8 cellular contexts compared by ENCODE assay signal in the genomic region with DNA sequence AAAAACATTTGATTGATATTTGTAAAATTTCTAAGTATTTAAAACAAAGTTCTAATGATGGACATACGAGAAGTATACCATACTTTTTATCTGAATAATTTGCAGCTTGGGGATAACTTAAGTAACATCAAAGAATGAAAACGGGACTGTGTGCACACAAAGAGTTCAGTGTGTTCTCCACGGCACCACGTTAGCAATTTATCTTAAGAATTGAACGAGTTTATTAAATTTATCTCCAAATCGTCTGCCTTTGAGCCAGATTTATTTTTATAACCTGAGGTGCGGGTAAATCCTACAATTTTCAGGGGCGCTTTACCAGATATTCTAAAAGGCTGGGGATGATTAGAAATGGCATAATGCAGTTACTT. TPM values are rescaled to one million over a fixed set of nuclear protein-coding genes. Genes with fewer than 3 reads are reported as not detected.
DNase-seq lines count a peak whose midpoint lies in the region; ATAC-seq and TF ChIP-seq lines count a peak whose summit lies in the region.

No MANE protein-coding gene starts in this region.

- H3K27me3 ChIP-seq in adrenal gland (no peaks in the 10 kb centered on the region), right lobe of liver (no peaks in the 10 kb centered on the region), upper lobe of left lung (no peaks in the 10 kb centered on the region)

- no peak for DNase-seq in activated naive CD4-positive, alpha-beta T cell treated with anti-CD3 and anti-CD28 coated beads for 36 hours
- DNase-seq in activated naive CD4-positive, alpha-beta T cell (lab: John Stamatoyannopoulos, UW) = no peak
- DNase-seq in adrenal gland (peak in 1 of 7 donors; percentile 44), right lobe of liver (no peak), upper lobe of left lung (no peak), iPS-NIHi7 (ENCODE audit: extremely low spot score) (no peak), erythroblast (lab: John Stamatoyannopoulos, UW) (no peak), amygdala (lab: John Stamatoyannopoulos, UW) (no peak)

- WGBS in adrenal gland, 4 donors = 1 to 4% (median 3%) methylated on average over 8 of the region's 8 CpGs
- WGBS in right lobe of liver (ENCODE audit: insufficient coverage, low coverage, low lambda C conversion rate, missing lambda C conversion rate) = 1% methylated on average over 8 of the region's 8 CpGs
- 3 to 6% methylated on average over 8 of the region's 8 CpGs for WGBS in upper lobe of left lung, 2 donors

- intact Hi-C loops in activated naive CD4-positive, alpha-beta T cell treated with anti-CD3 and anti-CD28 coated beads for 36 hours (cut with micrococcal nuclease) = loop anchor here (10.0 kb wide), 1 partner anchor 1331 kb away; a partner anchor contains a TSS
- intact Hi-C loops in adrenal gland (cut with DNase I) (no loop called here), right lobe of liver (cut with DNase I) (loop anchor here in 1 of 2 donors (5.0 kb wide), 1 partner anchor 96 kb away; no protein-coding TSS in a partner anchor)

- H3K27ac Mint-ChIP-seq in activated naive CD4-positive, alpha-beta T cell treated with anti-CD3 and anti-CD28 coated beads for 36 hours = peak overlapping the region; percentile 100

- H3K9me3 ChIP-seq in adrenal gland (replicated peaks in 1 of 3) (no peaks in the 10 kb centered on the region), right lobe of liver (no peaks in the 10 kb centered on the region), upper lobe of left lung (no peaks in the 10 kb centered on the region)

- peaks cover 69% of the 10 kb centered on the region for H3K36me3 Mint-ChIP-seq in activated naive CD4-positive, alpha-beta T cell treated with anti-CD3 and anti-CD28 coated beads for 36 hours (ENCODE audit: low read depth)

- TF ChIP-seq CTCF in adrenal gland (IDR thresholded peaks at IDR 0.05) (no peak), right lobe of liver (IDR thresholded peaks at IDR 0.05) (no peak), upper lobe of left lung (IDR thresholded peaks at IDR 0.05) (no peak)

- peak overlapping the region; percentile 92 for H3K4me3 Mint-ChIP-seq in activated naive CD4-positive, alpha-beta T cell treated with anti-CD3 and anti-CD28 coated beads for 36 hours

- H3K9me3 Mint-ChIP-seq in activated naive CD4-positive, alpha-beta T cell treated with anti-CD3 and anti-CD28 coated beads for 36 hours = peaks cover 6% of the 10 kb centered on the region

- H3K4me1 Mint-ChIP-seq in activated naive CD4-positive, alpha-beta T cell treated with anti-CD3 and anti-CD28 coated beads for 36 hours (ENCODE audit: low read depth) = peaks cover 50% of the 10 kb centered on the region

- H3K27ac ChIP-seq in adrenal gland (peak overlapping the region; percentile 89 to 99 (median 94)), right lobe of liver (peak overlapping the region; percentile 98 to 99 (median 99)), upper lobe of left lung (peak overlapping the region; percentile 91 to 99 (median 97))

- TF ChIP-seq POLR2A in adrenal gland (IDR thresholded peaks at IDR 0.05) (no peak), right lobe of liver (IDR thresholded peaks at IDR 0.05) (no peak), upper lobe of left lung (IDR thresholded peaks at IDR 0.05) (no peak), erythroblast (IDR thresholded peaks at IDR 0.05; ENCODE audit: low read length) (no peak)

- peaks cover 4% of the 10 kb centered on the region for H3K27me3 Mint-ChIP-seq in activated naive CD4-positive, alpha-beta T cell treated with anti-CD3 and anti-CD28 coated beads for 36 hours (ENCODE audit: low read depth)

- H3K36me3 ChIP-seq in adrenal gland (replicated peaks in 1 of 2) (peaks cover 0 to under 1% of the 10 kb centered on the region in 2 donors), right lobe of liver (peaks cover 0 to 1% (median under 1%) of the 10 kb centered on the region in 4 donors), upper lobe of left lung (peaks cover 0 to 6% (median 2%) of the 10 kb centered on the region in 4 donors)

- ATAC-seq in right lobe of liver (no peak), upper lobe of left lung (ENCODE audit: low FRiP score in 2 of 2) (no peak)

- peak overlapping the region in 2 of 4 donors; percentile 58 to 75 for H3K4me3 ChIP-seq in adrenal gland
- H3K4me3 ChIP-seq in right lobe of liver = peak overlapping the region; percentile 52 to 64 (median 63)
- H3K4me3 ChIP-seq in upper lobe of left lung = peak overlapping the region; percentile 40 to 62 (median 51)

- TF ChIP-seq EP300 in upper lobe of left lung (IDR thresholded peaks at IDR 0.05) = no peak

- H3K4me1 ChIP-seq in adrenal gland (replicated peaks in 1 of 2) (peaks cover 33 to 61% of the 10 kb centered on the region in 2 donors), right lobe of liver (peaks cover 0 to 41% (median under 1%) of the 10 kb centered on the region in 4 donors), upper lobe of left lung (peaks cover 44 to 60% (median 52%) of the 10 kb centered on the region in 4 donors)

- CTCF ChIA-PET in activated naive CD4-positive, alpha-beta T cell treated with anti-CD3 and anti-CD28 coated beads for 36 hours (lab: Charles Lee) = interaction anchor here (0.6 to 5.2 kb wide), 4 partner anchors 15 to 95 kb away, joined by 3 to 48 read pairs (median 5); no protein-coding TSS in a partner anchor

RNA-seq across cellular contexts. Expression of a gene that starts 3.4 kb away (rescaled TPM):
- total RNA-seq in activated naive CD4-positive, alpha-beta T cell treated with anti-CD3 and anti-CD28 coated beads for 36 hours = 100 to 1,000 TPM; 164 to 185 TPM
- 100 to 1,000 TPM in 2 of 8 donors, 10 to 100 TPM in 6; 41.3 to 115 (median 83.1) TPM for total RNA-seq in adrenal gland
- polyA plus RNA-seq in adrenal gland = 10 to 100 TPM; 40.1 to 60.2 (median 50.3) TPM
- 10 to 100 TPM; 41.4 to 65.0 (median 56.6) TPM for total RNA-seq in right lobe of liver
- total RNA-seq in upper lobe of left lung = 100 to 1,000 TPM; 102 to 500 (median 155) TPM
